15 cellular contexts compared by ENCODE assay signal in the genomic region with DNA sequence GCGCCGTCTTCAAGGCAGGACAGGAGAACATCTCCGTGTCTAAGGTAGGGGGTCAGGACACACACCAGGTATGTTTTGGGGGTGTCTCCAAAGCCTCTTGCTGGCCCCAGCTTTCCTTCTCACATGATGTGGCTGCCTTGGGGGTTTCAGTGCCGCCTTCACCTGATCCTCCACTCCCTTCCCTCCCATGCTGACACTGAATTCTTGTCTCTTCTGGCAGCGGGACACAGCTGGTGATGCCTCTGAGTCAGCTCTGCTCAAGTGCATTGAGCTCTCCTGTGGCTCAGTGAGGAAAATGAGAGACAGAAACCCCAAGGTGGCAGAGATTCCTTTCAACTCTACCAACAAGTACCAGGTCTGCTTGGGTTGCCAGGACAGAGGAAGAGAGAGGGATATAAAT. TPM values are rescaled to one million over a fixed set of nuclear protein-coding genes. Genes with fewer than 3 reads are reported as not detected.
DNase-seq lines count a peak whose midpoint lies in the region; ATAC-seq and TF ChIP-seq lines count a peak whose summit lies in the region.
"Had no signal": no experiment of that assay in that cellular context is flagged by ENCODE, and none has a peak within 500 bp of the region (broad histone marks: within the 10 kb centered on the region; RNA-seq: fewer than 3 reads in every experiment).

No MANE protein-coding gene starts in this region.

- no peaks in the 10 kb centered on the region for H3K9me3 Mint-ChIP-seq in naive thymus-derived CD8-positive, alpha-beta T cell
- H3K9me3 Mint-ChIP-seq: activated CD8-positive, alpha-beta T cell treated with anti-CD3 and anti-CD28 coated beads for 36 hours; activated T-helper 1 cell treated with anti-CD3 and anti-CD28 coated beads, Interleukin-12 subunit alpha, Interleukin-12 subunit beta, Interleukin-2, Interleukin-4 antibody, amounts not matched to agents 30 ng/mL and 10 ng/mL and 1 ng/mL, durations not matched to agents 14 hours and 24 hours and 36 hours; memory B cell; stimulated activated naive B cell treated with anti-CD40 and anti-IgM and Interleukin-4, amounts not matched to agents 10 μg/mL and 1 μg/mL and 100 μg/mL, for 72 hours had no signal

- TF ChIP-seq EP300 in esophagus muscularis mucosa (IDR thresholded peaks at IDR 0.05): no peak

- peaks cover 0 to 1% (median 0%) of the 10 kb centered on the region in 4 donors for H3K4me1 Mint-ChIP-seq in naive thymus-derived CD8-positive, alpha-beta T cell
- H3K4me1 Mint-ChIP-seq: memory B cell; stimulated activated naive B cell treated with anti-CD40 and anti-IgM and Interleukin-4, amounts not matched to agents 10 μg/mL and 1 μg/mL and 100 μg/mL, for 72 hours had no signal

- in situ Hi-C loops in brain microvascular endothelial cell (cut with HindIII; ENCODE audit: low pct_ligation_motif_present, low sequenced_read_pairs): no loop called here

- no peak overlapping the region for H3K4me3 ChIP-seq in esophagus muscularis mucosa
- H3K4me3 ChIP-seq in osteoblast (ENCODE audit: insufficient read depth, low read length): no peak overlapping the region
- H3K4me3 ChIP-seq in brain microvascular endothelial cell (ENCODE audit: low read depth, low read length): no peak overlapping the region
- H3K4me3 ChIP-seq: skin epidermis had no signal

- H3K36me3 Mint-ChIP-seq in naive thymus-derived CD8-positive, alpha-beta T cell: no peaks in the 10 kb centered on the region
- H3K36me3 Mint-ChIP-seq: memory B cell; stimulated activated naive B cell treated with anti-CD40 and anti-IgM and Interleukin-4, amounts not matched to agents 10 μg/mL and 1 μg/mL and 100 μg/mL, for 72 hours had no signal

- H3K27me3 ChIP-seq in esophagus muscularis mucosa: no peaks in the 10 kb centered on the region
- H3K27me3 ChIP-seq in osteoblast (ENCODE audit: insufficient read depth, low read length): peaks cover 19% of the 10 kb centered on the region
- no peaks in the 10 kb centered on the region for H3K27me3 ChIP-seq in brain microvascular endothelial cell (replicated peaks)

- H3K27me3 Mint-ChIP-seq in naive thymus-derived CD8-positive, alpha-beta T cell: peaks cover 0 to 13% (median 4%) of the 10 kb centered on the region in 5 donors

- H3K9me3 ChIP-seq in esophagus muscularis mucosa (no peaks in the 10 kb centered on the region), osteoblast (ENCODE audit: low read depth, low read length) (no peaks in the 10 kb centered on the region)

- H2AFZ ChIP-seq in osteoblast (ENCODE audit: low read length): no peak overlapping the region

- H3K36me3 ChIP-seq in esophagus muscularis mucosa: peaks cover 34 to 79% (median 71%) of the 10 kb centered on the region in 4 donors
- no peaks in the 10 kb centered on the region for H3K36me3 ChIP-seq in osteoblast (ENCODE audit: insufficient read depth, low read length)
- no peaks in the 10 kb centered on the region for H3K36me3 ChIP-seq in brain microvascular endothelial cell (replicated peaks)

- no peak overlapping the region for H3K27ac Mint-ChIP-seq in naive thymus-derived CD8-positive, alpha-beta T cell
- H3K27ac Mint-ChIP-seq: activated CD8-positive, alpha-beta T cell treated with anti-CD3 and anti-CD28 coated beads for 36 hours; activated T-helper 1 cell treated with anti-CD3 and anti-CD28 coated beads, Interleukin-12 subunit alpha, Interleukin-12 subunit beta, Interleukin-2, Interleukin-4 antibody, amounts not matched to agents 30 ng/mL and 10 ng/mL and 1 ng/mL, durations not matched to agents 14 hours and 24 hours and 36 hours; memory B cell; stimulated activated naive B cell treated with anti-CD40 and anti-IgM and Interleukin-4, amounts not matched to agents 10 μg/mL and 1 μg/mL and 100 μg/mL, for 72 hours had no signal

- peaks cover 66 to 94% (median 82%) of the 10 kb centered on the region in 4 donors for H3K4me1 ChIP-seq in esophagus muscularis mucosa
- peaks cover 41% of the 10 kb centered on the region for H3K4me1 ChIP-seq in osteoblast (ENCODE audit: insufficient read depth, low read length)

- no peak overlapping the region for H3K4me2 ChIP-seq in osteoblast (ENCODE audit: insufficient read depth, low read length)

- no peaks in the 10 kb centered on the region for H4K20me1 ChIP-seq in osteoblast (ENCODE audit: insufficient read depth, low read length)

- TF ChIP-seq POLR2A in esophagus muscularis mucosa (IDR thresholded peaks at IDR 0.05; ENCODE audit: low read depth): no peak

- ATAC-seq in naive thymus-derived CD8-positive, alpha-beta T cell: no peak
- ATAC-seq: activated CD8-positive, alpha-beta T cell treated with anti-CD3 and anti-CD28 coated beads for 36 hours; stimulated activated naive B cell treated with anti-CD40 and anti-IgM and Interleukin-4, amounts not matched to agents 10 μg/mL and 1 μg/mL and 100 μg/mL, for 72 hours had no signal

- 93% methylated on average over 3 of the region's 5 CpGs for WGBS in esophagus muscularis mucosa

- no peak for TF ChIP-seq CTCF in esophagus muscularis mucosa (IDR thresholded peaks at IDR 0.05)
- no peak for TF ChIP-seq CTCF in osteoblast (IDR thresholded peaks at IDR 0.05; ENCODE audit: extremely low read depth, low read depth, low read length)
- no peak for TF ChIP-seq CTCF in brain microvascular endothelial cell (IDR thresholded peaks at IDR 0.05; ENCODE audit: low read depth, low read length, missing control alignments)

- intact Hi-C loops in esophagus muscularis mucosa (cut with DNase I): no loop called here

- POLR2A ChIA-PET in naive thymus-derived CD8-positive, alpha-beta T cell (lab: Charles Lee): no interaction called here

- H3K79me2 ChIP-seq in osteoblast (ENCODE audit: insufficient read depth, low read length): no peaks in the 10 kb centered on the region

- peak overlapping the region; percentile 83 to 87 (median 85) for H3K27ac ChIP-seq in esophagus muscularis mucosa (replicated peaks in 1 of 4)
- no peak overlapping the region for H3K27ac ChIP-seq in osteoblast (ENCODE audit: low read depth, low read length)
- H3K27ac ChIP-seq in brain microvascular endothelial cell: no peak overlapping the region
- H3K27ac ChIP-seq: skin epidermis had no signal

- no peak overlapping the region for H3K4me3 Mint-ChIP-seq in naive thymus-derived CD8-positive, alpha-beta T cell
- H3K4me3 Mint-ChIP-seq: activated CD8-positive, alpha-beta T cell treated with anti-CD3 and anti-CD28 coated beads for 36 hours; activated T-helper 1 cell treated with anti-CD3 and anti-CD28 coated beads, Interleukin-12 subunit alpha, Interleukin-12 subunit beta, Interleukin-2, Interleukin-4 antibody, amounts not matched to agents 30 ng/mL and 10 ng/mL and 1 ng/mL, durations not matched to agents 14 hours and 24 hours and 36 hours; memory B cell; stimulated activated naive B cell treated with anti-CD40 and anti-IgM and Interleukin-4, amounts not matched to agents 10 μg/mL and 1 μg/mL and 100 μg/mL, for 72 hours had no signal

- DNase-seq in AG08396 (ENCODE audit: low spot score): peak; percentile 35
- peak; percentile 28 for DNase-seq in HT1080 (ENCODE audit: low read depth)
- no peak for DNase-seq in esophagus muscularis mucosa (ENCODE audit: extremely low spot score)
- DNase-seq in osteoblast (ENCODE audit: insufficient read length, low spot score, missing footprints): peak; percentile 84
- no peak for DNase-seq in activated CD4-positive, CD25-positive, alpha-beta regulatory T cell (lab: John Stamatoyannopoulos, UW)
- DNase-seq in superior temporal gyrus (ENCODE audit: extremely low spot score): no peak
- no peak for DNase-seq in brain microvascular endothelial cell
- DNase-seq in naive thymus-derived CD8-positive, alpha-beta T cell: no peak
- DNase-seq: activated CD8-positive, alpha-beta T cell treated with anti-CD3 and anti-CD28 coated beads for 36 hours; stimulated activated naive B cell treated with anti-CD40 and anti-IgM and Interleukin-4, amounts not matched to agents 10 μg/mL and 1 μg/mL and 100 μg/mL, for 72 hours had no signal

RNA-seq across cellular contexts. Expression of a gene that starts 13.5 kb away (rescaled TPM):
- total RNA-seq in HT1080 (2014; rRNA removed; shearing (Covaris generic)): not detected in 2 replicates
- polyA plus RNA-seq in HT1080 (2015; cell fraction: cytosol; rRNA removed): 0.02 TPM in 1 of 2 replicates, not detected in the other
- 0.37 TPM in 1 of 2 replicates, not detected in the other for polyA plus RNA-seq in HT1080 (2015; cell fraction: nucleus; rRNA removed)
- total RNA-seq in esophagus muscularis mucosa (100 to 1,000 TPM; 101 to 214 (median 130) TPM), osteoblast (0.72 and 1.2 TPM in 2 replicates)
- not detected for total RNA-seq in naive thymus-derived CD8-positive, alpha-beta T cell
- polyA plus RNA-seq in naive thymus-derived CD8-positive, alpha-beta T cell: not detected
- total RNA-seq: activated CD8-positive, alpha-beta T cell treated with anti-CD3 and anti-CD28 coated beads for 36 hours; activated T-helper 1 cell treated with anti-CD3 and anti-CD28 coated beads, Interleukin-12 subunit alpha, Interleukin-12 subunit beta, Interleukin-2, Interleukin-4 antibody, amounts not matched to agents 30 ng/mL and 10 ng/mL and 1 ng/mL, durations not matched to agents 14 hours and 24 hours and 36 hours; dermis microvascular lymphatic vessel endothelial cell had no signal

RNA-seq across cellular contexts. Expression of a gene that starts 22.4 kb away (rescaled TPM):
- total RNA-seq in HT1080 (2014; rRNA removed; shearing (Covaris generic)): not detected in 2 replicates
- polyA plus RNA-seq in HT1080 (2015; cell fraction: cytosol; rRNA removed): not detected in 2 replicates
- polyA plus RNA-seq in HT1080 (2015; cell fraction: nucleus; rRNA removed): not detected in 2 replicates
- total RNA-seq in esophagus muscularis mucosa: 1 to 10 TPM in 1 of 4 donors, under 1 TPM in 2, not detected in 1; 0.17 to 2.1 (median 0.98) TPM
- total RNA-seq in osteoblast: not detected in 2 replicates
- total RNA-seq in naive thymus-derived CD8-positive, alpha-beta T cell: not detected
- not detected for polyA plus RNA-seq in naive thymus-derived CD8-positive, alpha-beta T cell
- total RNA-seq: activated CD8-positive, alpha-beta T cell treated with anti-CD3 and anti-CD28 coated beads for 36 hours; activated T-helper 1 cell treated with anti-CD3 and anti-CD28 coated beads, Interleukin-12 subunit alpha, Interleukin-12 subunit beta, Interleukin-2, Interleukin-4 antibody, amounts not matched to agents 30 ng/mL and 10 ng/mL and 1 ng/mL, durations not matched to agents 14 hours and 24 hours and 36 hours; dermis microvascular lymphatic vessel endothelial cell had no signal
- polyA plus RNA-seq: BJ had no signal

RNA-seq across cellular contexts. Expression of a gene that starts 30.6 kb away (rescaled TPM):
- total RNA-seq in HT1080 (2014; rRNA removed; shearing (Covaris generic)): 17.5 and 18.0 TPM in 2 replicates
- polyA plus RNA-seq in HT1080 (2015; cell fraction: cytosol; rRNA removed): 14.9 and 17.5 TPM in 2 replicates
- 31.8 and 32.4 TPM in 2 replicates for polyA plus RNA-seq in HT1080 (2015; cell fraction: nucleus; rRNA removed)
- total RNA-seq in esophagus muscularis mucosa (10 to 100 TPM; 12.0 to 27.0 (median 21.9) TPM), osteoblast (18.0 and 19.9 TPM in 2 replicates)
- 10 to 100 TPM; 67.9 to 71.5 TPM for total RNA-seq in naive thymus-derived CD8-positive, alpha-beta T cell
- polyA plus RNA-seq in naive thymus-derived CD8-positive, alpha-beta T cell: 10 to 100 TPM; 40.2 to 74.5 (median 56.9) TPM

RNA-seq across cellular contexts. Expression of a gene that starts 47.7 kb away (rescaled TPM):
- not detected in 2 replicates for total RNA-seq in HT1080 (2014; rRNA removed; shearing (Covaris generic))
- not detected in 2 replicates for polyA plus RNA-seq in HT1080 (2015; cell fraction: cytosol; rRNA removed)
- polyA plus RNA-seq in HT1080 (2015; cell fraction: nucleus; rRNA removed): not detected in 2 replicates
- total RNA-seq in esophagus muscularis mucosa: not detected
- not detected in 2 replicates for total RNA-seq in osteoblast
- total RNA-seq in naive thymus-derived CD8-positive, alpha-beta T cell: not detected
- under 1 TPM; 0.03 to 0.20 (median 0.10) TPM for polyA plus RNA-seq in naive thymus-derived CD8-positive, alpha-beta T cell
- total RNA-seq: activated CD8-positive, alpha-beta T cell treated with anti-CD3 and anti-CD28 coated beads for 36 hours; activated T-helper 1 cell treated with anti-CD3 and anti-CD28 coated beads, Interleukin-12 subunit alpha, Interleukin-12 subunit beta, Interleukin-2, Interleukin-4 antibody, amounts not matched to agents 30 ng/mL and 10 ng/mL and 1 ng/mL, durations not matched to agents 14 hours and 24 hours and 36 hours; dermis microvascular lymphatic vessel endothelial cell had no signal
- polyA plus RNA-seq: BJ had no signal

RNA-seq across cellular contexts. Expression of a gene that starts 59.1 kb away (rescaled TPM):
- not detected in 2 replicates for total RNA-seq in HT1080 (2014; rRNA removed; shearing (Covaris generic))
- polyA plus RNA-seq in HT1080 (2015; cell fraction: cytosol; rRNA removed): not detected in 2 replicates
- 0.08 TPM in 1 of 2 replicates, not detected in the other for polyA plus RNA-seq in HT1080 (2015; cell fraction: nucleus; rRNA removed)
- total RNA-seq in esophagus muscularis mucosa (under 1 TPM in 1 of 4 donors, not detected in 3; 0.06 TPM), osteoblast (not detected in 2 replicates)
- not detected for total RNA-seq in naive thymus-derived CD8-positive, alpha-beta T cell
- polyA plus RNA-seq in naive thymus-derived CD8-positive, alpha-beta T cell: under 1 TPM in 1 of 3 donors, not detected in 2; 0.29 TPM
- total RNA-seq: activated T-helper 1 cell treated with anti-CD3 and anti-CD28 coated beads, Interleukin-12 subunit alpha, Interleukin-12 subunit beta, Interleukin-2, Interleukin-4 antibody, amounts not matched to agents 30 ng/mL and 10 ng/mL and 1 ng/mL, durations not matched to agents 14 hours and 24 hours and 36 hours; dermis microvascular lymphatic vessel endothelial cell had no signal
- polyA plus RNA-seq: BJ had no signal

Comparison
In these comparisons a context has a peak if more than half of its experiments do, and no peak if none do; other contexts are left out.
1. DNase-seq: peak in AG08396 (single experiment), HT1080 (single experiment) and osteoblast (single experiment); none in esophagus muscularis mucosa (single experiment), activated CD4-positive, CD25-positive, alpha-beta regulatory T cell (0 of 4), superior temporal gyrus (single experiment), brain microvascular endothelial cell (single experiment) and naive thymus-derived CD8-positive, alpha-beta T cell (0 of 10).
2. H3K27ac ChIP-seq: peak in esophagus muscularis mucosa (4 of 4); none in osteoblast (single experiment) and brain microvascular endothelial cell (single experiment).
3. RNA of a gene that starts 13.5 kb away (total RNA-seq): 101 to 214 TPM in esophagus muscularis mucosa; 0.72 to 1.2 TPM in osteoblast, not detected in HT1080 and not detected in naive thymus-derived CD8-positive, alpha-beta T cell; every median in the first group is over 10 times any median in the second.